Comparison of ENCODE assay signal across 1 cellular context in genomic region chr19:48363810-48364563, GRCh38.
TF ChIP-seq lines count a peak whose summit lies in the region.

SYNGR4 (plus strand) TSS chr19:48364367; CDS start chr19:48365843, 1,476 bp downstream.
TMEM143 (minus strand) TSS chr19:48363940; CDS start chr19:48363920, 20 bp downstream.

TF ChIP-seq in GM12878, 131 proteins besides CTCF, POLR2A, EP300 and RAD21 (continued from another document and continues in another):
- TF ChIP-seq, protein P1, sequence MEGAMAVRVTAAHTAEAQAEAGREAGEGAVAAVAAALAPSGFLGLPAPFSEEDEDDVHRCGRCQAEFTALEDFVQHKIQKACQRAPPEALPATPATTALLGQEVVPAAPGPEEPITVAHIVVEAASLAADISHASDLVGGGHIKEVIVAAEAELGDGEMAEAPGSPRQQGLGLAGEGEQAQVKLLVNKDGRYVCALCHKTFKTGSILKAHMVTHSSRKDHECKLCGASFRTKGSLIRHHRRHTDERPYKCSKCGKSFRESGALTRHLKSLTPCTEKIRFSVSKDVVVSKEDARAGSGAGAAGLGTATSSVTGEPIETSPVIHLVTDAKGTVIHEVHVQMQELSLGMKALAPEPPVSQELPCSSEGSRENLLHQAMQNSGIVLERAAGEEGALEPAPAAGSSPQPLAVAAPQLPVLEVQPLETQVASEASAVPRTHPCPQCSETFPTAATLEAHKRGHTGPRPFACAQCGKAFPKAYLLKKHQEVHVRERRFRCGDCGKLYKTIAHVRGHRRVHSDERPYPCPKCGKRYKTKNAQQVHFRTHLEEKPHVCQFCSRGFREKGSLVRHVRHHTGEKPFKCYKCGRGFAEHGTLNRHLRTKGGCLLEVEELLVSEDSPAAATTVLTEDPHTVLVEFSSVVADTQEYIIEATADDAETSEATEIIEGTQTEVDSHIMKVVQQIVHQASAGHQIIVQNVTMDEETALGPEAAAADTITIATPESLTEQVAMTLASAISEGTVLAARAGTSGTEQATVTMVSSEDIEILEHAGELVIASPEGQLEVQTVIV (IDR thresholded peaks at IDR 0.05; ENCODE audit: borderline replicate concordance, partially characterized antibody), result no peak
- TF ChIP-seq LARP7 (IDR thresholded peaks at IDR 0.05) (no peak), YY1 (IDR thresholded peaks at IDR 0.05; ENCODE audit: low read depth, low read length) (0 out of 2 replicates have a peak, but pooled peaks have one; percentile 50), BRCA1 (IDR thresholded peaks at IDR 0.05; ENCODE audit: low read depth, low read length) (no peak), SPI1 (IDR thresholded peaks at IDR 0.05; ENCODE audit: borderline replicate concordance, insufficient read depth, low read depth, low read length) (peak; percentile 12; the same call in 1 of the 2 replicates), MEF2A (IDR thresholded peaks at IDR 0.05; ENCODE audit: insufficient read depth, low read depth, low read length) (no peak), NFYA (IDR thresholded peaks at IDR 0.05; ENCODE audit: borderline replicate concordance, low read depth, low read length) (no peak), MXI1 (IDR thresholded peaks at IDR 0.05; ENCODE audit: low read depth, low read length) (peak; percentile 80; the same call in 1 of the 2 replicates), ZNF217 (IDR thresholded peaks at IDR 0.05) (no peak), POLR2AphosphoS2 (IDR thresholded peaks at IDR 0.05; ENCODE audit: low read depth, low read length) (0 out of 2 replicates have a peak, but pooled peaks have one; percentile 10), SRF (IDR thresholded peaks at IDR 0.05; ENCODE audit: low read depth in 2 of 2, low read length in 2 of 2) (peak in 1 of 2 experiments; percentile 10; a peak in 1 of 4 replicates), CHD2 (IDR thresholded peaks at IDR 0.05; ENCODE audit: borderline replicate concordance, low read depth, low read length) (peak; percentile 89; the same call in 1 of the 2 replicates), KLF5 (IDR thresholded peaks at IDR 0.05; ENCODE audit: partially characterized antibody) (peak; percentile 35), NRF1 (conservative IDR thresholded peaks at IDR 0.05; ENCODE audit: low read depth, low read length) (peak; percentile 99), PAX5 (IDR thresholded peaks at IDR 0.05; ENCODE audit: borderline replicate concordance, low read depth, low read length) (no peak), NFXL1 (IDR thresholded peaks at IDR 0.05; ENCODE audit: borderline replicate concordance) (no peak), TAF1 (IDR thresholded peaks at IDR 0.05; ENCODE audit: borderline replicate concordance, low read depth, low read length) (peak; percentile 24; the same call in 1 of the 2 replicates), MEF2B (IDR thresholded peaks at IDR 0.05; ENCODE audit: partially characterized antibody, poor library complexity, severe bottlenecking) (peak; percentile 91), ZBTB33 (IDR thresholded peaks at IDR 0.05) (no peak), RB1 (IDR thresholded peaks at IDR 0.05; ENCODE audit: borderline replicate concordance) (peak; percentile 95; the same call in 1 of the 2 replicates), BHLHE40 (IDR thresholded peaks at IDR 0.05; ENCODE audit: borderline replicate concordance in 1 of 2, low read depth in 2 of 2, low read length in 1 of 2) (peak; percentile 94 to 97), HSF1 (IDR thresholded peaks at IDR 0.05; ENCODE audit: low read depth, low read length) (no peak), SIX5 (IDR thresholded peaks at IDR 0.05; ENCODE audit: low read depth, low read length, severe bottlenecking) (peak; percentile 28), RUNX3 (IDR thresholded peaks at IDR 0.05; ENCODE audit: low read length) (peak; percentile 76), JUND (IDR thresholded peaks at IDR 0.05; ENCODE audit: low read depth, low read length) (no peak), FOS (IDR thresholded peaks at IDR 0.05; ENCODE audit: borderline replicate concordance, extremely low read depth, insufficient read length) (peak; percentile 27), ZNF24 (IDR thresholded peaks at IDR 0.05) (no peak), SKIL (IDR thresholded peaks at IDR 0.05; ENCODE audit: low read depth, poor library complexity, severe bottlenecking) (no peak), ASH2L (IDR thresholded peaks at IDR 0.05; ENCODE audit: borderline replicate concordance, low read depth) (no peak), NFIC (IDR thresholded peaks at IDR 0.05; ENCODE audit: low read depth, low read length) (no peak), CHD1 (IDR thresholded peaks at IDR 0.05; ENCODE audit: low read depth, low read length) (no peak)
- TF ChIP-seq, protein P2, sequence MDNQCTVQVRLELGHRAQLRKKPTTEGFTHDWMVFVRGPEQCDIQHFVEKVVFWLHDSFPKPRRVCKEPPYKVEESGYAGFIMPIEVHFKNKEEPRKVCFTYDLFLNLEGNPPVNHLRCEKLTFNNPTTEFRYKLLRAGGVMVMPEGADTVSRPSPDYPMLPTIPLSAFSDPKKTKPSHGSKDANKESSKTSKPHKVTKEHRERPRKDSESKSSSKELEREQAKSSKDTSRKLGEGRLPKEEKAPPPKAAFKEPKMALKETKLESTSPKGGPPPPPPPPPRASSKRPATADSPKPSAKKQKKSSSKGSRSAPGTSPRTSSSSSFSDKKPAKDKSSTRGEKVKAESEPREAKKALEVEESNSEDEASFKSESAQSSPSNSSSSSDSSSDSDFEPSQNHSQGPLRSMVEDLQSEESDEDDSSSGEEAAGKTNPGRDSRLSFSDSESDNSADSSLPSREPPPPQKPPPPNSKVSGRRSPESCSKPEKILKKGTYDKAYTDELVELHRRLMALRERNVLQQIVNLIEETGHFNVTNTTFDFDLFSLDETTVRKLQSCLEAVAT (IDR thresholded peaks at IDR 0.05), result 0 out of 2 replicates have a peak, but pooled peaks have one; percentile 3
- TF ChIP-seq, protein P3, sequence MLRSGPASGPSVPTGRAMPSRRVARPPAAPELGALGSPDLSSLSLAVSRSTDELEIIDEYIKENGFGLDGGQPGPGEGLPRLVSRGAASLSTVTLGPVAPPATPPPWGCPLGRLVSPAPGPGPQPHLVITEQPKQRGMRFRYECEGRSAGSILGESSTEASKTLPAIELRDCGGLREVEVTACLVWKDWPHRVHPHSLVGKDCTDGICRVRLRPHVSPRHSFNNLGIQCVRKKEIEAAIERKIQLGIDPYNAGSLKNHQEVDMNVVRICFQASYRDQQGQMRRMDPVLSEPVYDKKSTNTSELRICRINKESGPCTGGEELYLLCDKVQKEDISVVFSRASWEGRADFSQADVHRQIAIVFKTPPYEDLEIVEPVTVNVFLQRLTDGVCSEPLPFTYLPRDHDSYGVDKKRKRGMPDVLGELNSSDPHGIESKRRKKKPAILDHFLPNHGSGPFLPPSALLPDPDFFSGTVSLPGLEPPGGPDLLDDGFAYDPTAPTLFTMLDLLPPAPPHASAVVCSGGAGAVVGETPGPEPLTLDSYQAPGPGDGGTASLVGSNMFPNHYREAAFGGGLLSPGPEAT (IDR thresholded peaks at IDR 0.05; ENCODE audit: low read depth), result peak; percentile 40; the same call in 1 of the 2 replicates
- TF ChIP-seq, protein P4, sequence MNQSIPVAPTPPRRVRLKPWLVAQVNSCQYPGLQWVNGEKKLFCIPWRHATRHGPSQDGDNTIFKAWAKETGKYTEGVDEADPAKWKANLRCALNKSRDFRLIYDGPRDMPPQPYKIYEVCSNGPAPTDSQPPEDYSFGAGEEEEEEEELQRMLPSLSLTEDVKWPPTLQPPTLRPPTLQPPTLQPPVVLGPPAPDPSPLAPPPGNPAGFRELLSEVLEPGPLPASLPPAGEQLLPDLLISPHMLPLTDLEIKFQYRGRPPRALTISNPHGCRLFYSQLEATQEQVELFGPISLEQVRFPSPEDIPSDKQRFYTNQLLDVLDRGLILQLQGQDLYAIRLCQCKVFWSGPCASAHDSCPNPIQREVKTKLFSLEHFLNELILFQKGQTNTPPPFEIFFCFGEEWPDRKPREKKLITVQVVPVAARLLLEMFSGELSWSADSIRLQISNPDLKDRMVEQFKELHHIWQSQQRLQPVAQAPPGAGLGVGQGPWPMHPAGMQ (IDR thresholded peaks at IDR 0.05; ENCODE audit: borderline replicate concordance), result no peak
- TF ChIP-seq, protein P5, sequence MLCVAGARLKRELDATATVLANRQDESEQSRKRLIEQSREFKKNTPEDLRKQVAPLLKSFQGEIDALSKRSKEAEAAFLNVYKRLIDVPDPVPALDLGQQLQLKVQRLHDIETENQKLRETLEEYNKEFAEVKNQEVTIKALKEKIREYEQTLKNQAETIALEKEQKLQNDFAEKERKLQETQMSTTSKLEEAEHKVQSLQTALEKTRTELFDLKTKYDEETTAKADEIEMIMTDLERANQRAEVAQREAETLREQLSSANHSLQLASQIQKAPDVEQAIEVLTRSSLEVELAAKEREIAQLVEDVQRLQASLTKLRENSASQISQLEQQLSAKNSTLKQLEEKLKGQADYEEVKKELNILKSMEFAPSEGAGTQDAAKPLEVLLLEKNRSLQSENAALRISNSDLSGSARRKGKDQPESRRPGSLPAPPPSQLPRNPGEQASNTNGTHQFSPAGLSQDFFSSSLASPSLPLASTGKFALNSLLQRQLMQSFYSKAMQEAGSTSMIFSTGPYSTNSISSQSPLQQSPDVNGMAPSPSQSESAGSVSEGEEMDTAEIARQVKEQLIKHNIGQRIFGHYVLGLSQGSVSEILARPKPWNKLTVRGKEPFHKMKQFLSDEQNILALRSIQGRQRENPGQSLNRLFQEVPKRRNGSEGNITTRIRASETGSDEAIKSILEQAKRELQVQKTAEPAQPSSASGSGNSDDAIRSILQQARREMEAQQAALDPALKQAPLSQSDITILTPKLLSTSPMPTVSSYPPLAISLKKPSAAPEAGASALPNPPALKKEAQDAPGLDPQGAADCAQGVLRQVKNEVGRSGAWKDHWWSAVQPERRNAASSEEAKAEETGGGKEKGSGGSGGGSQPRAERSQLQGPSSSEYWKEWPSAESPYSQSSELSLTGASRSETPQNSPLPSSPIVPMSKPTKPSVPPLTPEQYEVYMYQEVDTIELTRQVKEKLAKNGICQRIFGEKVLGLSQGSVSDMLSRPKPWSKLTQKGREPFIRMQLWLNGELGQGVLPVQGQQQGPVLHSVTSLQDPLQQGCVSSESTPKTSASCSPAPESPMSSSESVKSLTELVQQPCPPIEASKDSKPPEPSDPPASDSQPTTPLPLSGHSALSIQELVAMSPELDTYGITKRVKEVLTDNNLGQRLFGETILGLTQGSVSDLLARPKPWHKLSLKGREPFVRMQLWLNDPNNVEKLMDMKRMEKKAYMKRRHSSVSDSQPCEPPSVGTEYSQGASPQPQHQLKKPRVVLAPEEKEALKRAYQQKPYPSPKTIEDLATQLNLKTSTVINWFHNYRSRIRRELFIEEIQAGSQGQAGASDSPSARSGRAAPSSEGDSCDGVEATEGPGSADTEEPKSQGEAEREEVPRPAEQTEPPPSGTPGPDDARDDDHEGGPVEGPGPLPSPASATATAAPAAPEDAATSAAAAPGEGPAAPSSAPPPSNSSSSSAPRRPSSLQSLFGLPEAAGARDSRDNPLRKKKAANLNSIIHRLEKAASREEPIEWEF (IDR thresholded peaks at IDR 0.05; ENCODE audit: insufficient replicate concordance, low read depth, low read length), result no peak
- TF ChIP-seq, protein P6, sequence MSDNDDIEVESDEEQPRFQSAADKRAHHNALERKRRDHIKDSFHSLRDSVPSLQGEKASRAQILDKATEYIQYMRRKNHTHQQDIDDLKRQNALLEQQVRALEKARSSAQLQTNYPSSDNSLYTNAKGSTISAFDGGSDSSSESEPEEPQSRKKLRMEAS (IDR thresholded peaks at IDR 0.05; ENCODE audit: low read depth, low read length), result peak; percentile 77
- TF ChIP-seq, protein P7, sequence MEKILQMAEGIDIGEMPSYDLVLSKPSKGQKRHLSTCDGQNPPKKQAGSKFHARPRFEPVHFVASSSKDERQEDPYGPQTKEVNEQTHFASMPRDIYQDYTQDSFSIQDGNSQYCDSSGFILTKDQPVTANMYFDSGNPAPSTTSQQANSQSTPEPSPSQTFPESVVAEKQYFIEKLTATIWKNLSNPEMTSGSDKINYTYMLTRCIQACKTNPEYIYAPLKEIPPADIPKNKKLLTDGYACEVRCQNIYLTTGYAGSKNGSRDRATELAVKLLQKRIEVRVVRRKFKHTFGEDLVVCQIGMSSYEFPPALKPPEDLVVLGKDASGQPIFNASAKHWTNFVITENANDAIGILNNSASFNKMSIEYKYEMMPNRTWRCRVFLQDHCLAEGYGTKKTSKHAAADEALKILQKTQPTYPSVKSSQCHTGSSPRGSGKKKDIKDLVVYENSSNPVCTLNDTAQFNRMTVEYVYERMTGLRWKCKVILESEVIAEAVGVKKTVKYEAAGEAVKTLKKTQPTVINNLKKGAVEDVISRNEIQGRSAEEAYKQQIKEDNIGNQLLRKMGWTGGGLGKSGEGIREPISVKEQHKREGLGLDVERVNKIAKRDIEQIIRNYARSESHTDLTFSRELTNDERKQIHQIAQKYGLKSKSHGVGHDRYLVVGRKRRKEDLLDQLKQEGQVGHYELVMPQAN (conservative IDR thresholded peaks at IDR 0.05), result no peak
